Comparison of ENCODE assay signal across 8 cellular contexts in genomic region chr12:108495054-108495453, GRCh38. TPM values are rescaled to one million over a fixed set of nuclear protein-coding genes. Genes with fewer than 3 reads are reported as not detected.
DNase-seq lines count a peak whose midpoint lies in the region; ATAC-seq and TF ChIP-seq lines count a peak whose summit lies in the region.

No MANE protein-coding gene starts in this region.

- H3K36me3 ChIP-seq in left lung: no peaks in the 10 kb centered on the region

- DNase-seq in DMS 273 (lab: John Stamatoyannopoulos, UW; ENCODE audit: unreplicated experiment) (peak; percentile 67), DMS 273 treated with DMSO at 0.1 percent for 48 hours (lab: John Stamatoyannopoulos, UW) (no peak), HEK293T (ENCODE audit: extremely low spot score) (peak; percentile 64), left lung (no peak)
- peak; percentile 42 to 50 for DNase-seq in activated CD4-positive, alpha-beta T cell treated with anti-CD3 and anti-CD28 coated beads, Interleukin-2, amount 50 U/mL, for 48 hours

- ATAC-seq in left lung: no peak
- ATAC-seq in GM21515 (IDR thresholded peaks at IDR 0.05; ENCODE audit: unreplicated experiment): no peak
- ATAC-seq in GM18868 (IDR thresholded peaks at IDR 0.05; ENCODE audit: unreplicated experiment): no peak
- no peak for ATAC-seq in HG02970 (IDR thresholded peaks at IDR 0.05; ENCODE audit: low FRiP score, unreplicated experiment)

- CTCF ChIA-PET in HEK293T (lab: Yijun Ruan, JAX): interaction anchor here (0.6 to 2.0 kb wide), 6 partner anchors 11 to 731 kb away, joined by 3 to 6 read pairs (median 4); no protein-coding TSS in a partner anchor

- H3K27ac ChIP-seq in left lung: no peak overlapping the region

- H3K27me3 ChIP-seq in left lung: peaks cover 0 to 33% of the 10 kb centered on the region in 2 donors

- intact Hi-C loops in left lung (cut with DNase I): no loop called here

- H3K9me3 ChIP-seq in left lung: no peaks in the 10 kb centered on the region

- no peak overlapping the region for H3K4me3 ChIP-seq in left lung

- peak; percentile 31 to 43 for TF ChIP-seq CTCF in left lung (IDR thresholded peaks at IDR 0.05)

- POLR2A ChIA-PET in HEK293T (lab: Yijun Ruan, JAX): no interaction called here

- no peaks in the 10 kb centered on the region for H3K4me1 ChIP-seq in left lung

TF ChIP-seq in HEK293T, 16 proteins besides CTCF, POLR2A, EP300 and RAD21:
- no peak for TF ChIP-seq CTBP1 (IDR thresholded peaks at IDR 0.05; ENCODE audit: borderline replicate concordance)
- TF ChIP-seq PKNOX1 (IDR thresholded peaks at IDR 0.05): peak; percentile 52; the same call in 1 of the 2 replicates
- TF ChIP-seq TARDBP (IDR thresholded peaks at IDR 0.05): no peak
- TF ChIP-seq FOXK2 (IDR thresholded peaks at IDR 0.05): no peak
- TF ChIP-seq L3MBTL2 (conservative IDR thresholded peaks at IDR 0.05): no peak
- no peak for TF ChIP-seq NFRKB (IDR thresholded peaks at IDR 0.05)
- TF ChIP-seq BHLHE40 (IDR thresholded peaks at IDR 0.05; ENCODE audit: borderline replicate concordance): no peak
- no peak for TF ChIP-seq SP1 (IDR thresholded peaks at IDR 0.05)

RNA-seq across cellular contexts. Expression of gene FICD, which starts 20.0 kb away (rescaled TPM):
- 10 to 100 TPM in 1 of 2 donors, 1 to 10 TPM in 1; 7.7 to 13.2 TPM for total RNA-seq in left lung

Comparison
In these comparisons a context has a peak if more than half of its experiments do, and no peak if none do; other contexts are left out.
1. DNase-seq: peak in DMS 273 (single experiment), HEK293T (single experiment) and activated CD4-positive, alpha-beta T cell treated with anti-CD3 and anti-CD28 coated beads, Interleukin-2, amount 50 U/mL, for 48 hours (2 of 2); none in DMS 273 treated with DMSO at 0.1 percent for 48 hours (single experiment) and left lung (0 of 2).